In genomic region chr10:69641261-69641980, GRCh38 we compare ENCODE assay signal across 1 cellular context.
TF ChIP-seq lines count a peak whose summit lies in the region.

No MANE protein-coding gene starts in this region.

TF ChIP-seq in IMR-90, 13 proteins besides CTCF, POLR2A, EP300 and RAD21:
- TF ChIP-seq MXI1 (IDR thresholded peaks at IDR 0.05; ENCODE audit: borderline replicate concordance, low read depth, low read length) (no peak), RCOR1 (IDR thresholded peaks at IDR 0.05; ENCODE audit: insufficient replicate concordance, low read length) (no peak), CHD1 (IDR thresholded peaks at IDR 0.05; ENCODE audit: low read depth, low read length) (no peak), ELK1 (IDR thresholded peaks at IDR 0.05; ENCODE audit: borderline replicate concordance, low read depth, low read length) (no peak), BHLHE40 (IDR thresholded peaks at IDR 0.05; ENCODE audit: low read depth, low read length) (no peak), MAZ (IDR thresholded peaks at IDR 0.05; ENCODE audit: borderline replicate concordance, low read depth, low read length) (no peak), SMC3 (IDR thresholded peaks at IDR 0.05; ENCODE audit: low read depth, low read length) (no peak), RFX5 (IDR thresholded peaks at IDR 0.05; ENCODE audit: low read depth, low read length) (no peak), MAFK (IDR thresholded peaks at IDR 0.05; ENCODE audit: low read depth, low read length) (no peak), NFE2L2 (IDR thresholded peaks at IDR 0.05; ENCODE audit: low read depth, low read length) (no peak), FOS (IDR thresholded peaks at IDR 0.05; ENCODE audit: low read depth, low read length) (no peak), CEBPB (IDR thresholded peaks at IDR 0.05; ENCODE audit: low read depth, low read length) (no peak), USF2 (IDR thresholded peaks at IDR 0.05; ENCODE audit: low read depth, low read length) (no peak)
